ENCODE assay signal across 20 cellular contexts in genomic region chr2:163469561-163469962, GRCh38.
DNase-seq lines count a peak whose midpoint lies in the region; ATAC-seq and TF ChIP-seq lines count a peak whose summit lies in the region.
"Had no signal": no experiment of that assay in that cellular context is flagged by ENCODE, and none has a peak within 500 bp of the region (broad histone marks: within the 10 kb centered on the region; RNA-seq: fewer than 3 reads in every experiment).

No MANE protein-coding gene starts in this region.

- H3K36me3 ChIP-seq in GM23248 (ENCODE audit: low read depth) (no peaks in the 10 kb centered on the region), Panc1 (ENCODE audit: control insufficient read depth, insufficient read depth, low read length) (no peaks in the 10 kb centered on the region), neuronal stem cell (replicated peaks in 1 of 2; ENCODE audit: control insufficient read depth in 2 of 2, insufficient read depth in 2 of 2, low read length in 2 of 2) (no peaks in the 10 kb centered on the region)
- H3K36me3 ChIP-seq in CD8-positive, alpha-beta memory T cell (ENCODE audit: insufficient read depth, low read length), result no peaks in the 10 kb centered on the region
- H3K36me3 ChIP-seq: BLaER1 treated with 17β-estradiol and CSF1 and Interleukin-3, amounts not matched to agents 10 nM and 100 nM; esophagus squamous epithelium had no signal

- H3K9me3 ChIP-seq in GM23248 (ENCODE audit: low read depth), result no peaks in the 10 kb centered on the region
- H3K9me3 ChIP-seq in Panc1 (ENCODE audit: control insufficient read depth, insufficient read depth, low read depth, low read length), result no peaks in the 10 kb centered on the region
- no peaks in the 10 kb centered on the region for H3K9me3 ChIP-seq in neuronal stem cell (replicated peaks in 1 of 2; ENCODE audit: control insufficient read depth in 2 of 2, insufficient read depth in 1 of 2, low read depth in 1 of 2, low read length in 2 of 2)
- H3K9me3 ChIP-seq in CD8-positive, alpha-beta memory T cell (ENCODE audit: low read length), result no peaks in the 10 kb centered on the region
- H3K9me3 ChIP-seq: BLaER1 treated with 17β-estradiol and CSF1 and Interleukin-3, amounts not matched to agents 10 nM and 100 nM; body of pancreas; esophagus squamous epithelium had no signal

- H4K20me1 ChIP-seq in GM23248 (ENCODE audit: insufficient read depth), result no peaks in the 10 kb centered on the region
- H4K20me1 ChIP-seq: BLaER1 treated with 17β-estradiol and CSF1 and Interleukin-3, amounts not matched to agents 10 nM and 100 nM had no signal

- no peak overlapping the region for H3K14ac ChIP-seq in neuronal stem cell (ENCODE audit: low read length)

- no peak overlapping the region for H2BK5ac ChIP-seq in neuronal stem cell (ENCODE audit: low read length)

- no peak overlapping the region for H3K4me2 ChIP-seq in GM23248 (ENCODE audit: unreplicated experiment)
- no peak overlapping the region for H3K4me2 ChIP-seq in neuronal stem cell (ENCODE audit: insufficient read depth, low read length, poor library complexity, severe bottlenecking)
- H3K4me2 ChIP-seq: BLaER1 treated with 17β-estradiol and CSF1 and Interleukin-3, amounts not matched to agents 10 nM and 100 nM had no signal

- no peak overlapping the region for H3K27ac ChIP-seq in GM23248
- peak overlapping the region; percentile 54; the same call in 1 of the 2 replicates for H3K27ac ChIP-seq in Panc1 (ENCODE audit: low read length)
- no peak overlapping the region for H3K27ac ChIP-seq in neuronal stem cell (replicated peaks; ENCODE audit: low read length)
- no peak overlapping the region for H3K27ac ChIP-seq in CD8-positive, alpha-beta memory T cell (ENCODE audit: low read depth, low read length)
- H3K27ac ChIP-seq: BLaER1 treated with 17β-estradiol and CSF1 and Interleukin-3, amounts not matched to agents 10 nM and 100 nM; body of pancreas; esophagus squamous epithelium; parathyroid adenoma had no signal

- no peaks in the 10 kb centered on the region for H3K79me1 ChIP-seq in neuronal stem cell (ENCODE audit: low read depth, low read length)

- CTCF ChIA-PET in Panc1 (lab: Charles Lee), result interaction anchor here (0.6 to 0.7 kb wide), 2 partner anchors 121 to 1891 kb away, joined by 3 read pairs; no protein-coding TSS in a partner anchor
- CTCF ChIA-PET in CD8-positive, alpha-beta memory T cell (lab: Charles Lee), result no interaction called here

- intact Hi-C loops in Panc1 (cut with micrococcal nuclease; ENCODE audit: unreplicated experiment), result no loop called here

- H3K4ac ChIP-seq in neuronal stem cell (ENCODE audit: low read length), result no peak overlapping the region

- DNase-seq in GM23248, result peak; percentile 7
- no peak for DNase-seq in Panc1 (ENCODE audit: low read depth, low spot score)
- peak; percentile 13 for DNase-seq in fibroblast of peridontal ligament (ENCODE audit: extremely low read depth)
- no peak for DNase-seq in neuronal stem cell (ENCODE audit: low spot score)
- DNase-seq in NCI-H2196 treated with DMSO at 0.1 percent for 48 hours (lab: John Stamatoyannopoulos, UW; ENCODE audit: unreplicated experiment), result no peak
- no peak for DNase-seq in HPDE6-E6E7 (ENCODE audit: extremely low spot score)
- no peak for DNase-seq in CD8-positive, alpha-beta memory T cell
- DNase-seq: activated CD4-positive, alpha-beta T cell treated with anti-CD3 and anti-CD28 coated beads for 1 hour; body of pancreas; esophagus squamous epithelium; KG1; naive B cell; NCI-H226; SHP77 treated with DMSO at 0.1 percent for 48 hours; trophoblast cell had no signal

- no TSS peak for BruUV-seq in Panc1 (replicated peaks; lab: Mats Ljungman, UMichigan)

- H3K79me2 ChIP-seq in GM23248 (ENCODE audit: insufficient read depth), result no peaks in the 10 kb centered on the region
- H3K79me2 ChIP-seq: parathyroid adenoma had no signal

- no peaks in the 10 kb centered on the region for H3K27me3 Mint-ChIP-seq in CD8-positive, alpha-beta memory T cell

- no peak overlapping the region for H3K4me3 Mint-ChIP-seq in CD8-positive, alpha-beta memory T cell
- H3K4me3 Mint-ChIP-seq: naive B cell; stimulated activated effector memory CD8-positive, alpha-beta T cell treated with anti-CD3 and anti-CD28 coated beads, Interleukin-12 subunit alpha, Interleukin-12 subunit beta, amount 100 ng/mL, for 72 hours; T-helper 2 cell treated with Interferon-gamma antibody and Interleukin-4, amounts not matched to agents 5 μg/mL and 100 μg/mL, for 36 hours had no signal

- H3K4me3 ChIP-seq in GM23248, result no peak overlapping the region
- no peak overlapping the region for H3K4me3 ChIP-seq in Panc1 (ENCODE audit: low read depth in 2 of 2, low read length in 2 of 2)
- no peak overlapping the region for H3K4me3 ChIP-seq in neuronal stem cell (ENCODE audit: low read length in 2 of 2)
- H3K4me3 ChIP-seq in CD8-positive, alpha-beta memory T cell (ENCODE audit: low read length), result no peak overlapping the region
- H3K4me3 ChIP-seq: BLaER1 treated with 17β-estradiol and CSF1 and Interleukin-3, amounts not matched to agents 10 nM and 100 nM; body of pancreas; esophagus squamous epithelium had no signal

- no peak overlapping the region for H2AK5ac ChIP-seq in neuronal stem cell (ENCODE audit: low read depth, low read length)

- H3K9ac ChIP-seq in GM23248 (no peak overlapping the region), neuronal stem cell (ENCODE audit: low read depth, low read length, poor library complexity) (no peak overlapping the region)
- H3K9ac ChIP-seq: BLaER1 treated with 17β-estradiol and CSF1 and Interleukin-3, amounts not matched to agents 10 nM and 100 nM; parathyroid adenoma had no signal

- no peak overlapping the region for H2BK120ac ChIP-seq in neuronal stem cell (ENCODE audit: low read depth, low read length)

- H3K18ac ChIP-seq in neuronal stem cell (ENCODE audit: low read length), result no peak overlapping the region

- POLR2A ChIA-PET in Panc1 (lab: Charles Lee), result no interaction called here
- POLR2A ChIA-PET in CD8-positive, alpha-beta memory T cell (lab: Charles Lee), result no interaction called here

- peaks cover 2 to 18% (median 7%) of the 10 kb centered on the region in 5 donors for H3K9me3 Mint-ChIP-seq in CD8-positive, alpha-beta memory T cell
- H3K9me3 Mint-ChIP-seq: naive B cell; T-helper 2 cell treated with Interferon-gamma antibody and Interleukin-4, amounts not matched to agents 5 μg/mL and 100 μg/mL, for 36 hours had no signal

- no peak overlapping the region for H3K27ac Mint-ChIP-seq in CD8-positive, alpha-beta memory T cell
- H3K27ac Mint-ChIP-seq: naive B cell; stimulated activated effector memory CD8-positive, alpha-beta T cell treated with anti-CD3 and anti-CD28 coated beads, Interleukin-12 subunit alpha, Interleukin-12 subunit beta, amount 100 ng/mL, for 72 hours; T-helper 2 cell treated with Interferon-gamma antibody and Interleukin-4, amounts not matched to agents 5 μg/mL and 100 μg/mL, for 36 hours had no signal

- no peaks in the 10 kb centered on the region for H3K36me3 Mint-ChIP-seq in CD8-positive, alpha-beta memory T cell
- H3K36me3 Mint-ChIP-seq: naive B cell; stimulated activated effector memory CD8-positive, alpha-beta T cell treated with anti-CD3 and anti-CD28 coated beads, Interleukin-12 subunit alpha, Interleukin-12 subunit beta, amount 100 ng/mL, for 72 hours had no signal

- H3K27me3 ChIP-seq in GM23248 (replicated peaks; ENCODE audit: insufficient read depth) (peaks cover 4% of the 10 kb centered on the region; the same call in 1 of the 2 replicates), Panc1 (ENCODE audit: control insufficient read depth, insufficient read depth, low read length) (no peaks in the 10 kb centered on the region), neuronal stem cell (ENCODE audit: control insufficient read depth in 3 of 3, insufficient read depth in 3 of 3, low read depth in 1 of 3, low read length in 3 of 3) (no peaks in the 10 kb centered on the region)
- H3K27me3 ChIP-seq in CD8-positive, alpha-beta memory T cell (ENCODE audit: insufficient read depth, low read length, poor library complexity, severe bottlenecking), result no peaks in the 10 kb centered on the region
- H3K27me3 ChIP-seq: BLaER1 treated with 17β-estradiol and CSF1 and Interleukin-3, amounts not matched to agents 10 nM and 100 nM; body of pancreas; esophagus squamous epithelium had no signal

- no peak overlapping the region for H4K8ac ChIP-seq in neuronal stem cell (ENCODE audit: low read depth, low read length)

- WGBS in GM23248 (ENCODE audit: low coverage in 1 of 2, low lambda C conversion rate in 2 of 2, missing lambda C conversion rate in 2 of 2), 2 experiments, result 4 to 6% methylated on average over 3 of the region's 3 CpGs
- no CpG with 5 or more reads among the region's 3 CpGs for WGBS in neuronal stem cell (ENCODE audit: extremely low coverage in 2 of 2, insufficient read length in 2 of 2, insufficient replicate concordance in 1 of 2), 2 donors

- no peak overlapping the region for H4K91ac ChIP-seq in neuronal stem cell (ENCODE audit: low read depth, low read length, poor library complexity)

- H3K4me1 Mint-ChIP-seq in CD8-positive, alpha-beta memory T cell, result no peaks in the 10 kb centered on the region
- H3K4me1 Mint-ChIP-seq: stimulated activated effector memory CD8-positive, alpha-beta T cell treated with anti-CD3 and anti-CD28 coated beads, Interleukin-12 subunit alpha, Interleukin-12 subunit beta, amount 100 ng/mL, for 72 hours had no signal

- no peaks in the 10 kb centered on the region for H3F3A ChIP-seq in GM23248 (ENCODE audit: insufficient read depth)

- no peak; the same call in 1 of the 2 replicates for ATAC-seq in Panc1
- ATAC-seq in HG02970 (IDR thresholded peaks at IDR 0.05; ENCODE audit: low FRiP score, unreplicated experiment), result no peak
- ATAC-seq: body of pancreas; stimulated activated effector memory CD8-positive, alpha-beta T cell treated with anti-CD3 and anti-CD28 coated beads, Interleukin-12 subunit alpha, Interleukin-12 subunit beta, amount 100 ng/mL, for 72 hours had no signal

- H2AFZ ChIP-seq in GM23248, result no peak overlapping the region
- H2AFZ ChIP-seq in neuronal stem cell (ENCODE audit: low read length), result peak overlapping the region; percentile 40
- H2AFZ ChIP-seq: parathyroid adenoma had no signal

- no peak overlapping the region for H2BK15ac ChIP-seq in neuronal stem cell (ENCODE audit: low read length)

- in situ Hi-C loops in GM23248 (cut with MboI), result no loop called here
- in situ Hi-C loops in Panc1 (cut with HindIII; ENCODE audit: low pct_unique_long_range_greater_than_20kb, low sequenced_read_pairs), result no loop called here

- H3K4me1 ChIP-seq in GM23248 (ENCODE audit: insufficient read depth), result no peaks in the 10 kb centered on the region
- H3K4me1 ChIP-seq in Panc1 (ENCODE audit: control insufficient read depth, insufficient read depth, low read length), result 0 out of 2 replicates have a peak, but pooled peaks cover 8% of the 10 kb centered on the region
- H3K4me1 ChIP-seq in neuronal stem cell (ENCODE audit: control insufficient read depth in 2 of 2, insufficient read depth in 1 of 2, low read depth in 1 of 2, low read length in 2 of 2), result peaks cover 10 to 19% of the 10 kb centered on the region in 2 donors
- H3K4me1 ChIP-seq in CD8-positive, alpha-beta memory T cell (ENCODE audit: insufficient read depth, low read length), result no peaks in the 10 kb centered on the region
- H3K4me1 ChIP-seq: body of pancreas, parathyroid adenoma had no signal

- no peak overlapping the region for H2BK12ac ChIP-seq in neuronal stem cell (ENCODE audit: low read length)

- no peak overlapping the region for H3K23ac ChIP-seq in neuronal stem cell (ENCODE audit: low read depth, low read length, poor library complexity)

- H3K9me2 ChIP-seq in GM23248 (ENCODE audit: insufficient read depth), result no peaks in the 10 kb centered on the region

- 0 out of 2 replicates have a peak, but pooled peaks have one; percentile 7 for TF ChIP-seq CTCF in Panc1 (IDR thresholded peaks at IDR 0.05)

Comparison
In these comparisons a context has a peak if more than half of its experiments do, and no peak if none do; other contexts are left out.
1. DNase-seq: peak in GM23248 (single experiment) and fibroblast of peridontal ligament (single experiment); none in Panc1 (single experiment), neuronal stem cell (single experiment), NCI-H2196 treated with DMSO at 0.1 percent for 48 hours (single experiment), HPDE6-E6E7 (single experiment) and CD8-positive, alpha-beta memory T cell (0 of 5).